16 cellular contexts compared by ENCODE assay signal in genomic region chr2:201263774-201264173, GRCh38.
DNase-seq lines count a peak whose midpoint lies in the region; ATAC-seq and TF ChIP-seq lines count a peak whose summit lies in the region.
"Had no signal": no experiment of that assay in that cellular context is flagged by ENCODE, and none has a peak within 500 bp of the region (broad histone marks: within the 10 kb centered on the region; RNA-seq: fewer than 3 reads in every experiment).

No MANE protein-coding gene starts in this region.

- DNase-seq in stimulated activated CD4-positive, alpha-beta T cell treated with anti-CD3 and anti-CD28 coated beads, Interleukin-4, amount 100 ng/mL, for 24 hours = peak; percentile 27
- no peak for DNase-seq in stimulated activated CD4-positive, alpha-beta T cell treated with anti-CD3 and anti-CD28 coated beads, Interleukin-4, amount 100 ng/mL, for 1 hour
- DNase-seq in NB4 (ENCODE audit: low read depth) = no peak
- no peak for DNase-seq in activated naive CD8-positive, alpha-beta T cell treated with anti-CD3 and anti-CD28 coated beads, Interleukin-2, amount 50 U/mL, for 24 hours
- no peak for DNase-seq in tibial artery
- DNase-seq in GDM1 (lab: John Stamatoyannopoulos, UW) = no peak
- DNase-seq in stimulated activated CD4-positive, alpha-beta T cell treated with anti-CD3 and anti-CD28 coated beads, Interleukin-12 subunit alpha, Interleukin-12 subunit beta, amount 100 ng/mL, for 4 hours = no peak
- DNase-seq: activated CD4-positive, alpha-beta T cell treated with anti-CD3 and anti-CD28 coated beads, Interleukin-2, amount 50 U/mL, for 1 hour; AML-193; mesendoderm; NCI-H146; NCI-H524; spleen; thyroid gland had no signal

- H3K27me3 Mint-ChIP-seq in activated naive CD8-positive, alpha-beta T cell treated with anti-CD3 and anti-CD28 coated beads, Interleukin-2, amount 50 U/mL, for 24 hours = no peaks in the 10 kb centered on the region

- peaks cover 87% of the 10 kb centered on the region for H3K4me1 Mint-ChIP-seq in activated naive CD8-positive, alpha-beta T cell treated with anti-CD3 and anti-CD28 coated beads, Interleukin-2, amount 50 U/mL, for 24 hours

- TF ChIP-seq CTCF in NB4 (IDR thresholded peaks at IDR 0.05; ENCODE audit: low read depth, low read length) (no peak), tibial artery (IDR thresholded peaks at IDR 0.05) (no peak)

- H3K4me1 ChIP-seq in tibial artery = peaks cover 0 to 25% (median 7%) of the 10 kb centered on the region in 4 donors

- H3K9me3 ChIP-seq in tibial artery = no peaks in the 10 kb centered on the region
- H3K9me3 ChIP-seq: spleen, thyroid gland had no signal

- peaks cover 29% of the 10 kb centered on the region for H3K36me3 Mint-ChIP-seq in activated naive CD8-positive, alpha-beta T cell treated with anti-CD3 and anti-CD28 coated beads, Interleukin-2, amount 50 U/mL, for 24 hours (ENCODE audit: low read depth)

- intact Hi-C loops in tibial artery (cut with DNase I; ENCODE audit: low total_unique reads) = no loop called here

- H3K27me3 ChIP-seq in tibial artery = no peaks in the 10 kb centered on the region
- H3K27me3 ChIP-seq: spleen, thyroid gland had no signal

- H3K27ac ChIP-seq in tibial artery = no peak overlapping the region
- H3K27ac ChIP-seq: thyroid gland had no signal

- peaks cover 0 to 18% (median 10%) of the 10 kb centered on the region in 3 donors for H3K36me3 ChIP-seq in tibial artery
- H3K36me3 ChIP-seq: thyroid gland had no signal

- TF ChIP-seq POLR2A in NB4 (IDR thresholded peaks at IDR 0.05; ENCODE audit: extremely low read depth, insufficient read length) = no peak

- no peaks in the 10 kb centered on the region for H3K9me3 Mint-ChIP-seq in activated naive CD8-positive, alpha-beta T cell treated with anti-CD3 and anti-CD28 coated beads, Interleukin-2, amount 50 U/mL, for 24 hours

- H3K4me3 ChIP-seq in NB4 (ENCODE audit: low read depth, low read length) = peak overlapping the region; percentile 21
- no peak overlapping the region for H3K4me3 ChIP-seq in tibial artery
- H3K4me3 ChIP-seq: thyroid gland had no signal

- no peak for ATAC-seq in activated naive CD8-positive, alpha-beta T cell treated with anti-CD3 and anti-CD28 coated beads, Interleukin-2, amount 50 U/mL, for 24 hours
- no peak for ATAC-seq in GM18909 (IDR thresholded peaks at IDR 0.05; ENCODE audit: poor library complexity, unreplicated experiment)
- ATAC-seq: Panc1 had no signal

- H3K4me3 Mint-ChIP-seq in activated naive CD8-positive, alpha-beta T cell treated with anti-CD3 and anti-CD28 coated beads, Interleukin-2, amount 50 U/mL, for 24 hours = peak overlapping the region; percentile 24

- peak overlapping the region; percentile 91 for H3K27ac Mint-ChIP-seq in activated naive CD8-positive, alpha-beta T cell treated with anti-CD3 and anti-CD28 coated beads, Interleukin-2, amount 50 U/mL, for 24 hours
